8 cellular contexts compared by ENCODE assay signal in the genomic region with DNA sequence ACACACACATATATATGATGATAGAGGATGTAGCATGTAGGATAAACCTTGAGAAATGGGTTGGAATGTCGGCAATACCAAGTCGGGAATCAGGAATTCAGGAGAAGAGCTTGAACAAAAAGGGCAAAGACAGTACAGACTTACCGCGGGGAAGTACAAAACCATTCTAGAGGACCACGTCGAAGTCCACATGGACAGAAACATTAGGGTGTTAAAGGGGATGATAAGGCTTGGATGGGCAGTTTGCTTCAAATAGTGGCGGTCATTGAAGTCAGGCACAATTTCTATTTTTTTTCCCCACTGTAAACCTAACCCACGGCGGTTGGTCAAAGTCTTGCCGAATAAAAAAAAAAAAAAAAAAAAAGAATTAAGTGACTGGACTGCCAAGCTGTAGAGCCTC. TPM values are rescaled to one million over a fixed set of nuclear protein-coding genes. Genes with fewer than 3 reads are reported as not detected.
A peak's percentile ranks its signal among the peaks of the same experiment; 100 is the strongest.
DNase-seq lines count a peak whose midpoint lies in the region; ATAC-seq and TF ChIP-seq lines count a peak whose summit lies in the region.

No MANE protein-coding gene starts in this region.

- no peak overlapping the region for H3K27ac Mint-ChIP-seq in memory B cell

- H3K9me3 Mint-ChIP-seq in memory B cell: no peaks in the 10 kb centered on the region

- peaks cover 29% of the 10 kb centered on the region for H3K4me1 Mint-ChIP-seq in memory B cell

- H3K4me1 ChIP-seq in left ventricle myocardium inferior (peaks cover 47% of the 10 kb centered on the region), adipocyte (ENCODE audit: control insufficient read depth, insufficient read depth, low read length) (peaks cover 28% of the 10 kb centered on the region), urinary bladder (ENCODE audit: insufficient read depth) (no peaks in the 10 kb centered on the region)

- 58% methylated on average over 10 of the region's 10 CpGs for WGBS in urinary bladder

- no peaks in the 10 kb centered on the region for H3K36me3 ChIP-seq in left ventricle myocardium inferior
- H3K36me3 ChIP-seq in adipocyte (ENCODE audit: control insufficient read depth, insufficient read depth, low read length, severe bottlenecking): no peaks in the 10 kb centered on the region
- no peaks in the 10 kb centered on the region for H3K36me3 ChIP-seq in urinary bladder (ENCODE audit: insufficient read depth)

- peak overlapping the region; percentile 91 for H3K4me3 Mint-ChIP-seq in memory B cell

- H3K4me3 ChIP-seq in left ventricle myocardium inferior: peak overlapping the region; percentile 83
- peak overlapping the region; percentile 81 for H3K4me3 ChIP-seq in adipocyte (ENCODE audit: low read length)
- peak overlapping the region; percentile 45 for H3K4me3 ChIP-seq in urinary bladder (ENCODE audit: low read depth, low read length)

- no peaks in the 10 kb centered on the region for H3K27me3 Mint-ChIP-seq in memory B cell

- no peak for ATAC-seq in memory B cell (ENCODE audit: low read depth)
- ATAC-seq in GM18909 (IDR thresholded peaks at IDR 0.05; ENCODE audit: poor library complexity, unreplicated experiment): no peak
- no peak for ATAC-seq in HG02759 (IDR thresholded peaks at IDR 0.05; ENCODE audit: unreplicated experiment)

- DNase-seq in left ventricle myocardium inferior: no peak
- no peak for DNase-seq in cardiac septum (ENCODE audit: low spot score)
- DNase-seq in adipocyte (ENCODE audit: low read depth): no peak
- DNase-seq in memory B cell (ENCODE audit: low spot score in 2 of 2): no peak
- no peak for DNase-seq in dermis blood vessel endothelial cell

- H3K36me3 Mint-ChIP-seq in memory B cell: peaks cover 2% of the 10 kb centered on the region

- H3K9me3 ChIP-seq in left ventricle myocardium inferior (replicated peaks) (no peaks in the 10 kb centered on the region), adipocyte (ENCODE audit: control insufficient read depth, low read length) (no peaks in the 10 kb centered on the region)

- H3K9ac ChIP-seq in adipocyte (ENCODE audit: low read length): peak overlapping the region; percentile 45

- H3K27ac ChIP-seq in left ventricle myocardium inferior (replicated peaks) (peak overlapping the region; percentile 84), urinary bladder (ENCODE audit: low read depth) (no peak overlapping the region)

- intact Hi-C loops in left ventricle myocardium inferior (cut with micrococcal nuclease): no loop called here
- intact Hi-C loops in cardiac septum (cut with DNase I): no loop called here

- no peaks in the 10 kb centered on the region for H3K27me3 ChIP-seq in left ventricle myocardium inferior (ENCODE audit: low read depth)
- no peaks in the 10 kb centered on the region for H3K27me3 ChIP-seq in adipocyte (replicated peaks; ENCODE audit: control insufficient read depth, insufficient read depth, low read length)

- TF ChIP-seq CTCF in left ventricle myocardium inferior (IDR thresholded peaks at IDR 0.05; ENCODE audit: borderline replicate concordance): no peak

RNA-seq across cellular contexts. Expression of gene NUS1, which starts 0.8 kb away (rescaled TPM):
- 14.5 TPM for total RNA-seq in left ventricle myocardium inferior
- 18.0 TPM for total RNA-seq in cardiac septum
- total RNA-seq in urinary bladder: 35.4 TPM
- polyA plus RNA-seq in urinary bladder: 21.6 TPM
- 12.4 and 22.2 TPM in 2 replicates for total RNA-seq in dermis blood vessel endothelial cell
